1 cellular context compared by ENCODE assay signal in the genomic region with DNA sequence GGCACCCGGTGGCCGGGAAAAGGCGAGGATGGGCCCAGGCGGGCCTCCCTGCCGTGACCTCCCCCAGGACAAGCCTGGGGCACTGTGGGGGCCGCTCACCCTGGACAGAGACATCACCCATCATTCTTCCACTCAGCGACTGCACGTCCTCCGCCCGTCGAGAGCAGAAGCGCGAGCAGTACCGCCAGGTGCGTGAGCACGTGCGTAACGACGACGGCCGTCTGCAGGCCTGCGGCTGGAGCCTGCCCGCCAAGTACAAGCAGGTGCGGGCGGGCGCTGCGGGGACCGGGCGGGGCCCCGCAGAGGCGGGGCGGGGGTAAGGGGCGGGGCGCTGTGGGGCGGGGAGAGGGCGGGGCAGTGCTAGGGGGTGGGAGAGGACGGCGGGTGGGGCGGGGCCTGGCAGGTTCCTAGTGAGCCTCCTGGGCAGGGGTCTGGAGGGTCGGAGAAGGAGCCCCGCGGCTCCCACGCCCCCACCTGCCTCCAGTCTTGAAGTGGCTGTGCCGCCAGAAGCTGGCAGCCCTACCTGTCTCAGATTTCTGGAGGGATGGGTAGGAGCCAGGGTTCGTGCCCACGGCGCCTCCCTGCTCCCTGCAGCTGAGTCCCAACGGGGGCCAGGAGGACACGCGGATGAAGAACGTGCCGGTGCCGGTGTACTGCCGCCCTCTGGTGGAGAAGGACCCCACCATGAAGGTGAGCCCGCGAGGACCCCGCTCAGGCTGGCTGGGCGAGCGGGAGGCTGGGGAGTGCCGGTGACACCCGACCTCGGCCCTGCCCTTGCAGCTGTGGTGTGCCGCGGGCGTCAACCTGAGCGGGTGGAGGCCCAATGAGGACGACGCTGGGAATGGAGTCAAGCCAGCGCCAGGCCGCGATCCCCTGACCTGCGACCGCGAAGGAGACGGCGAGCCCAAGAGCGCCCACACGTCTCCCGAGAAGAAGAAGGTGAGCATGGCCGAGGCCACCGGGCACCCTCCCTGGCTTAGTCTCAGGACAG.
TF ChIP-seq lines count a peak whose summit lies in the region.

No MANE protein-coding gene starts in this region.

TF ChIP-seq in Ishikawa, 13 proteins besides CTCF, POLR2A, EP300 and RAD21 (continued from another document):
- TF ChIP-seq, protein P1, sequence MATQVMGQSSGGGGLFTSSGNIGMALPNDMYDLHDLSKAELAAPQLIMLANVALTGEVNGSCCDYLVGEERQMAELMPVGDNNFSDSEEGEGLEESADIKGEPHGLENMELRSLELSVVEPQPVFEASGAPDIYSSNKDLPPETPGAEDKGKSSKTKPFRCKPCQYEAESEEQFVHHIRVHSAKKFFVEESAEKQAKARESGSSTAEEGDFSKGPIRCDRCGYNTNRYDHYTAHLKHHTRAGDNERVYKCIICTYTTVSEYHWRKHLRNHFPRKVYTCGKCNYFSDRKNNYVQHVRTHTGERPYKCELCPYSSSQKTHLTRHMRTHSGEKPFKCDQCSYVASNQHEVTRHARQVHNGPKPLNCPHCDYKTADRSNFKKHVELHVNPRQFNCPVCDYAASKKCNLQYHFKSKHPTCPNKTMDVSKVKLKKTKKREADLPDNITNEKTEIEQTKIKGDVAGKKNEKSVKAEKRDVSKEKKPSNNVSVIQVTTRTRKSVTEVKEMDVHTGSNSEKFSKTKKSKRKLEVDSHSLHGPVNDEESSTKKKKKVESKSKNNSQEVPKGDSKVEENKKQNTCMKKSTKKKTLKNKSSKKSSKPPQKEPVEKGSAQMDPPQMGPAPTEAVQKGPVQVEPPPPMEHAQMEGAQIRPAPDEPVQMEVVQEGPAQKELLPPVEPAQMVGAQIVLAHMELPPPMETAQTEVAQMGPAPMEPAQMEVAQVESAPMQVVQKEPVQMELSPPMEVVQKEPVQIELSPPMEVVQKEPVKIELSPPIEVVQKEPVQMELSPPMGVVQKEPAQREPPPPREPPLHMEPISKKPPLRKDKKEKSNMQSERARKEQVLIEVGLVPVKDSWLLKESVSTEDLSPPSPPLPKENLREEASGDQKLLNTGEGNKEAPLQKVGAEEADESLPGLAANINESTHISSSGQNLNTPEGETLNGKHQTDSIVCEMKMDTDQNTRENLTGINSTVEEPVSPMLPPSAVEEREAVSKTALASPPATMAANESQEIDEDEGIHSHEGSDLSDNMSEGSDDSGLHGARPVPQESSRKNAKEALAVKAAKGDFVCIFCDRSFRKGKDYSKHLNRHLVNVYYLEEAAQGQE (IDR thresholded peaks at IDR 0.05; ENCODE audit: low read depth) = no peak
- TF ChIP-seq TCF12 (IDR thresholded peaks at IDR 0.05; ENCODE audit: low read depth) (no peak), NFIC (IDR thresholded peaks at IDR 0.05) (no peak)
- TF ChIP-seq, protein P2, sequence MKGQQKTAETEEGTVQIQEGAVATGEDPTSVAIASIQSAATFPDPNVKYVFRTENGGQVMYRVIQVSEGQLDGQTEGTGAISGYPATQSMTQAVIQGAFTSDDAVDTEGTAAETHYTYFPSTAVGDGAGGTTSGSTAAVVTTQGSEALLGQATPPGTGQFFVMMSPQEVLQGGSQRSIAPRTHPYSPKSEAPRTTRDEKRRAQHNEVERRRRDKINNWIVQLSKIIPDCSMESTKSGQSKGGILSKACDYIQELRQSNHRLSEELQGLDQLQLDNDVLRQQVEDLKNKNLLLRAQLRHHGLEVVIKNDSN (IDR thresholded peaks at IDR 0.05) = no peak
